Comparison of ENCODE assay signal across 2 cellular contexts in the genomic region with DNA sequence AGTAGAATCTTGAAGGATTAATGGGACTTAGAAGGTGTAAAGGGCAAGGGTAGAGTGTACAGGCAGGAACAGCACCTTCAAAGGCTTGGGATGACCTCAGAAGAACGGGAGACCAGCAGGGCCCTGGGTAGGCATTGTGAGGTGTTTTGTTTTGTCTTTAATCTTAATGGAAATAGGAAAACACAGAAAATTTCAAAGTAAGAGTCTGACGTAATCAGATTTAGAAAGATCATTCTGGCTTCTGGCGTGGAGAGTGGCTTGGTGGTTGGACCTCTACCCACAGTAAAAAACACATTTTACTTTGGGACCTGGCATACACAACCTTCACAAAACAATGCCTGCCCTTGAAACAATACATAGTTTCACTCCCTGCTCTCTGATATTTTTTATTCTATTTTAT.
TF ChIP-seq lines count a peak whose summit lies in the region.

No MANE protein-coding gene starts in this region.

TF ChIP-seq in HEK293, 187 proteins besides CTCF, POLR2A, EP300 and RAD21:
- no peak for TF ChIP-seq ZNF501 (tag by site-specific recombination; IDR thresholded peaks at IDR 0.05)
- TF ChIP-seq ZNF146 (tag by site-specific recombination; IDR thresholded peaks at IDR 0.05), result no peak
- TF ChIP-seq PRDM1 (tag by site-specific recombination; IDR thresholded peaks at IDR 0.05), result 0 out of 2 replicates have a peak, but pooled peaks have one; percentile 13
- TF ChIP-seq ZNF223 (tag by site-specific recombination; IDR thresholded peaks at IDR 0.05), result no peak
- peak; percentile 31; the same call in 1 of the 2 replicates for TF ChIP-seq MYNN (tag by site-specific recombination; IDR thresholded peaks at IDR 0.05; ENCODE audit: borderline replicate concordance)
- no peak for TF ChIP-seq EGR2 (tag by site-specific recombination; IDR thresholded peaks at IDR 0.05; ENCODE audit: low read depth)
- TF ChIP-seq KLF1 (tag by site-specific recombination; IDR thresholded peaks at IDR 0.05), result no peak
- TF ChIP-seq ZNF473 (tag by site-specific recombination; IDR thresholded peaks at IDR 0.05), result no peak
- no peak for TF ChIP-seq ZNF692 (tag by site-specific recombination; IDR thresholded peaks at IDR 0.05)

TF ChIP-seq in WTC11, 78 proteins besides CTCF, POLR2A, EP300 and RAD21:
- TF ChIP-seq RORB (CRISPR knock-in tag; IDR thresholded peaks at IDR 0.05) (no peak), NFYB (CRISPR knock-in tag; conservative IDR thresholded peaks at IDR 0.05; ENCODE audit: low read depth) (no peak)
